Comparison of ENCODE assay signal across 8 cellular contexts in genomic region chr18:21851327-21851961, GRCh38.
DNase-seq lines count a peak whose midpoint lies in the region; ATAC-seq and TF ChIP-seq lines count a peak whose summit lies in the region.

No MANE protein-coding gene starts in this region.

- TF ChIP-seq EP300 in Ishikawa (IDR thresholded peaks at IDR 0.05; ENCODE audit: borderline replicate concordance): no peak

- H3K4me3 Mint-ChIP-seq in stimulated activated effector memory CD8-positive, alpha-beta T cell treated with anti-CD3 and anti-CD28 coated beads, Interleukin-12 subunit alpha, Interleukin-12 subunit beta, amount 100 ng/mL, for 72 hours: no peak overlapping the region

- TF ChIP-seq RAD21 in Ishikawa (IDR thresholded peaks at IDR 0.05; ENCODE audit: low read depth): peak; percentile 33; the same call in 1 of the 2 replicates

- no peak overlapping the region for H3K27ac Mint-ChIP-seq in stimulated activated effector memory CD8-positive, alpha-beta T cell treated with anti-CD3 and anti-CD28 coated beads, Interleukin-12 subunit alpha, Interleukin-12 subunit beta, amount 100 ng/mL, for 72 hours

- DNase-seq in DND-41 (no peak), cerebellum (ENCODE audit: low spot score) (peak; percentile 26), midbrain (lab: John Stamatoyannopoulos, UW) (peak; percentile 37)
- DNase-seq in stimulated activated effector memory CD8-positive, alpha-beta T cell treated with anti-CD3 and anti-CD28 coated beads, Interleukin-12 subunit alpha, Interleukin-12 subunit beta, amount 100 ng/mL, for 72 hours (ENCODE audit: low spot score in 2 of 2): no peak
- DNase-seq in activated effector memory CD4-positive, alpha-beta T cell treated with anti-CD3 and anti-CD28 coated beads, Interleukin-2, amount 50 U/mL, for 16 hours: no peak

- H2AFZ ChIP-seq in DND-41 (ENCODE audit: low read depth, low read length): no peak overlapping the region

- H3K9me3 Mint-ChIP-seq in stimulated activated effector memory CD8-positive, alpha-beta T cell treated with anti-CD3 and anti-CD28 coated beads, Interleukin-12 subunit alpha, Interleukin-12 subunit beta, amount 100 ng/mL, for 72 hours: no peaks in the 10 kb centered on the region

- no peaks in the 10 kb centered on the region for H4K20me1 ChIP-seq in DND-41 (ENCODE audit: insufficient read depth, low read length)

- peaks cover 68% of the 10 kb centered on the region for H3K36me3 Mint-ChIP-seq in stimulated activated effector memory CD8-positive, alpha-beta T cell treated with anti-CD3 and anti-CD28 coated beads, Interleukin-12 subunit alpha, Interleukin-12 subunit beta, amount 100 ng/mL, for 72 hours

- peaks cover 21% of the 10 kb centered on the region for H3K36me3 ChIP-seq in DND-41 (ENCODE audit: insufficient read depth, low read length)

- no peaks in the 10 kb centered on the region for H3K27me3 ChIP-seq in DND-41 (ENCODE audit: insufficient read depth, low read length, poor library complexity)

- TF ChIP-seq CTCF in DND-41 (IDR thresholded peaks at IDR 0.05; ENCODE audit: borderline replicate concordance, extremely low read depth, low read length, poor library complexity, severe bottlenecking): peak; percentile 46

- no peaks in the 10 kb centered on the region for H3K4me1 ChIP-seq in DND-41 (ENCODE audit: insufficient read depth, low read length)

- no peak overlapping the region for H3K9ac ChIP-seq in DND-41 (ENCODE audit: low read depth, low read length)

- H3K79me2 ChIP-seq in DND-41 (ENCODE audit: insufficient read depth, low read length): no peaks in the 10 kb centered on the region

- ATAC-seq in DND-41 (ENCODE audit: insufficient read depth, low read depth) (no peak; the same call in 2 of the 3 replicates), HG03159 (IDR thresholded peaks at IDR 0.05; ENCODE audit: unreplicated experiment) (no peak), GM18907 (IDR thresholded peaks at IDR 0.05; ENCODE audit: unreplicated experiment) (no peak)
- no peak for ATAC-seq in stimulated activated effector memory CD8-positive, alpha-beta T cell treated with anti-CD3 and anti-CD28 coated beads, Interleukin-12 subunit alpha, Interleukin-12 subunit beta, amount 100 ng/mL, for 72 hours

- no peak overlapping the region for H3K27ac ChIP-seq in DND-41 (ENCODE audit: low read length)

- H3K4me2 ChIP-seq in DND-41 (ENCODE audit: insufficient read depth, low read length): no peak overlapping the region

- no peak overlapping the region for H3K4me3 ChIP-seq in DND-41 (ENCODE audit: low read depth in 1 of 2, low read length in 2 of 2)

- peaks cover 7% of the 10 kb centered on the region for H3K4me1 Mint-ChIP-seq in stimulated activated effector memory CD8-positive, alpha-beta T cell treated with anti-CD3 and anti-CD28 coated beads, Interleukin-12 subunit alpha, Interleukin-12 subunit beta, amount 100 ng/mL, for 72 hours

- H3K9me3 ChIP-seq in DND-41 (ENCODE audit: insufficient read depth, low read length, severe bottlenecking): no peaks in the 10 kb centered on the region

TF ChIP-seq in Ishikawa, 13 proteins besides CTCF, POLR2A, EP300 and RAD21:
- TF ChIP-seq TEAD4 (IDR thresholded peaks at IDR 0.05) (no peak), YY1 (IDR thresholded peaks at IDR 0.05; ENCODE audit: low read depth) (no peak), NFIC (IDR thresholded peaks at IDR 0.05) (no peak), TAF1 (IDR thresholded peaks at IDR 0.05; ENCODE audit: low read depth) (no peak)
- TF ChIP-seq, protein P1, sequence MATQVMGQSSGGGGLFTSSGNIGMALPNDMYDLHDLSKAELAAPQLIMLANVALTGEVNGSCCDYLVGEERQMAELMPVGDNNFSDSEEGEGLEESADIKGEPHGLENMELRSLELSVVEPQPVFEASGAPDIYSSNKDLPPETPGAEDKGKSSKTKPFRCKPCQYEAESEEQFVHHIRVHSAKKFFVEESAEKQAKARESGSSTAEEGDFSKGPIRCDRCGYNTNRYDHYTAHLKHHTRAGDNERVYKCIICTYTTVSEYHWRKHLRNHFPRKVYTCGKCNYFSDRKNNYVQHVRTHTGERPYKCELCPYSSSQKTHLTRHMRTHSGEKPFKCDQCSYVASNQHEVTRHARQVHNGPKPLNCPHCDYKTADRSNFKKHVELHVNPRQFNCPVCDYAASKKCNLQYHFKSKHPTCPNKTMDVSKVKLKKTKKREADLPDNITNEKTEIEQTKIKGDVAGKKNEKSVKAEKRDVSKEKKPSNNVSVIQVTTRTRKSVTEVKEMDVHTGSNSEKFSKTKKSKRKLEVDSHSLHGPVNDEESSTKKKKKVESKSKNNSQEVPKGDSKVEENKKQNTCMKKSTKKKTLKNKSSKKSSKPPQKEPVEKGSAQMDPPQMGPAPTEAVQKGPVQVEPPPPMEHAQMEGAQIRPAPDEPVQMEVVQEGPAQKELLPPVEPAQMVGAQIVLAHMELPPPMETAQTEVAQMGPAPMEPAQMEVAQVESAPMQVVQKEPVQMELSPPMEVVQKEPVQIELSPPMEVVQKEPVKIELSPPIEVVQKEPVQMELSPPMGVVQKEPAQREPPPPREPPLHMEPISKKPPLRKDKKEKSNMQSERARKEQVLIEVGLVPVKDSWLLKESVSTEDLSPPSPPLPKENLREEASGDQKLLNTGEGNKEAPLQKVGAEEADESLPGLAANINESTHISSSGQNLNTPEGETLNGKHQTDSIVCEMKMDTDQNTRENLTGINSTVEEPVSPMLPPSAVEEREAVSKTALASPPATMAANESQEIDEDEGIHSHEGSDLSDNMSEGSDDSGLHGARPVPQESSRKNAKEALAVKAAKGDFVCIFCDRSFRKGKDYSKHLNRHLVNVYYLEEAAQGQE (IDR thresholded peaks at IDR 0.05; ENCODE audit: low read depth): no peak

Comparison
In these comparisons a context has a peak if more than half of its experiments do, and no peak if none do; other contexts are left out.
1. DNase-seq: peak in cerebellum (single experiment) and midbrain (single experiment); none in DND-41 (single experiment), stimulated activated effector memory CD8-positive, alpha-beta T cell treated with anti-CD3 and anti-CD28 coated beads, Interleukin-12 subunit alpha, Interleukin-12 subunit beta, amount 100 ng/mL, for 72 hours (0 of 2) and activated effector memory CD4-positive, alpha-beta T cell treated with anti-CD3 and anti-CD28 coated beads, Interleukin-2, amount 50 U/mL, for 16 hours (single experiment).